In the genomic region with DNA sequence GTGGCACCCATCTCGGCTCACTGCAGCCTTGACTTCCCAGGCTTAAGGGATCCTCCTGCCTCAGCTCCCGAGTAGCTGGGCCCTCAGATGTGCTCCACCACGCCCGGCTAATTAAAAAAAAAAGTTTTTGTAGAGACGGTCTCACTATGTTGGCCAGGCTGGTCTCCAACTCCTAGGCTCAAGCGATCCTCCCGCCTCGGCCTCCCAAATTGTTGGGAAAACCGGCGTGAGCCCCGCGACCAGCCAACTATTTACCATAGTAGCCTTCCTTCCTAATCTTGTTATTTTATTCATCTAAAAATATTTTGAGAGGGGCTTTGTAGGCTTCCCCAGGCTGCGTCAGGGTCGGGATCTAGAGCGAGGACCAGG, we compare ENCODE assay signal across 8 cellular contexts. TPM values are rescaled to one million over a fixed set of nuclear protein-coding genes. Genes with fewer than 3 reads are reported as not detected.
DNase-seq lines count a peak whose midpoint lies in the region; ATAC-seq and TF ChIP-seq lines count a peak whose summit lies in the region.

No MANE protein-coding gene starts in this region.

- no peaks in the 10 kb centered on the region for H3K9me3 ChIP-seq in left ventricle myocardium inferior (replicated peaks)

- intact Hi-C loops in left ventricle myocardium inferior (cut with micrococcal nuclease) (no loop called here), Right ventricle myocardium superior (cut with DNase I) (no loop called here), posterior vena cava (cut with DNase I) (no loop called here)

- H3K27me3 Mint-ChIP-seq in brain: no peaks in the 10 kb centered on the region

- H3K4me2 ChIP-seq in mesendoderm (ENCODE audit: low read length): peak overlapping the region; percentile 84

- no peaks in the 10 kb centered on the region for H3K36me3 Mint-ChIP-seq in brain

- no peak for DNase-seq in left ventricle myocardium inferior
- no peak for DNase-seq in Right ventricle myocardium superior
- no peak for DNase-seq in mesendoderm
- DNase-seq in SKM-1 (lab: John Stamatoyannopoulos, UW; ENCODE audit: unreplicated experiment): no peak
- no peak for DNase-seq in posterior vena cava (ENCODE audit: low spot score)

- peak overlapping the region in 3 of 5 experiments; percentile 58 to 91 (median 70) for H3K27ac Mint-ChIP-seq in brain

- H2BK120ac ChIP-seq in mesendoderm (ENCODE audit: low read depth, low read length): no peak overlapping the region

- ATAC-seq in Right ventricle myocardium superior (ENCODE audit: poor library complexity) (no peak), GM21515 (IDR thresholded peaks at IDR 0.05; ENCODE audit: unreplicated experiment) (no peak)

- no peak overlapping the region for H4K5ac ChIP-seq in mesendoderm (ENCODE audit: low read length)

- H3K4me3 ChIP-seq in left ventricle myocardium inferior: peak overlapping the region; percentile 75
- H3K4me3 ChIP-seq in mesendoderm (ENCODE audit: low read length): no peak overlapping the region
- H3K4me3 ChIP-seq in urinary bladder (ENCODE audit: low read depth, low read length): peak overlapping the region; percentile 82

- H3K18ac ChIP-seq in mesendoderm (ENCODE audit: low read length): peak overlapping the region; percentile 88

- H3K27me3 ChIP-seq in left ventricle myocardium inferior (ENCODE audit: low read depth) (no peaks in the 10 kb centered on the region), mesendoderm (ENCODE audit: insufficient read depth, low read length, poor library complexity) (no peaks in the 10 kb centered on the region)

- H2BK15ac ChIP-seq in mesendoderm (replicated peaks; ENCODE audit: low read depth): no peak overlapping the region

- H3K23ac ChIP-seq in mesendoderm (ENCODE audit: low read length): no peak overlapping the region

- H3K9me3 Mint-ChIP-seq in brain: no peaks in the 10 kb centered on the region

- H3K79me1 ChIP-seq in mesendoderm (ENCODE audit: low read length): peaks cover 2% of the 10 kb centered on the region

- peak overlapping the region; percentile 74 to 81 (median 80) for H3K4me3 Mint-ChIP-seq in brain

- peaks cover 25% of the 10 kb centered on the region for H3K4me1 Mint-ChIP-seq in brain

- peak overlapping the region; percentile 82 for H4K8ac ChIP-seq in mesendoderm (ENCODE audit: low read depth, low read length)

- H3K4me1 ChIP-seq in left ventricle myocardium inferior: peaks cover 18% of the 10 kb centered on the region
- H3K4me1 ChIP-seq in mesendoderm (ENCODE audit: control insufficient read depth, low read depth, low read length): no peaks in the 10 kb centered on the region
- no peaks in the 10 kb centered on the region for H3K4me1 ChIP-seq in urinary bladder (ENCODE audit: insufficient read depth)

- H2AK5ac ChIP-seq in mesendoderm (ENCODE audit: low read length): no peak overlapping the region

- H3K4ac ChIP-seq in mesendoderm (ENCODE audit: low read depth, low read length): peak overlapping the region; percentile 71

- H3K9ac ChIP-seq in mesendoderm (ENCODE audit: low read length): peak overlapping the region; percentile 94

- H3K36me3 ChIP-seq in left ventricle myocardium inferior: no peaks in the 10 kb centered on the region
- H3K36me3 ChIP-seq in mesendoderm (ENCODE audit: control insufficient read depth, insufficient read depth, low read length): no peaks in the 10 kb centered on the region
- H3K36me3 ChIP-seq in urinary bladder (ENCODE audit: insufficient read depth): no peaks in the 10 kb centered on the region

- WGBS in mesendoderm (ENCODE audit: extremely low coverage, insufficient coverage, low lambda C conversion rate): no CpG with 5 or more reads among the region's 15 CpGs
- 59% methylated on average over 15 of the region's 15 CpGs for WGBS in urinary bladder

- H3K79me2 ChIP-seq in mesendoderm (ENCODE audit: control insufficient read depth, insufficient read depth, low read length): no peaks in the 10 kb centered on the region

- H3K27ac ChIP-seq in left ventricle myocardium inferior (replicated peaks): peak overlapping the region; percentile 93
- H3K27ac ChIP-seq in mesendoderm (ENCODE audit: low read depth, low read length): no peak overlapping the region
- H3K27ac ChIP-seq in urinary bladder (ENCODE audit: low read depth): peak overlapping the region; percentile 98

- H3K56ac ChIP-seq in mesendoderm (ENCODE audit: low read length): peak overlapping the region; percentile 97

- TF ChIP-seq CTCF in left ventricle myocardium inferior (IDR thresholded peaks at IDR 0.05; ENCODE audit: borderline replicate concordance) (no peak), brain (conservative IDR thresholded peaks at IDR 0.05) (no peak)

- H2BK5ac ChIP-seq in mesendoderm (ENCODE audit: low read length): no peak overlapping the region

RNA-seq across cellular contexts. Expression of gene YY1, which starts 25.4 kb away (rescaled TPM):
- total RNA-seq in left ventricle myocardium inferior: 44.7 TPM
- total RNA-seq in Right ventricle myocardium superior: 48.1 TPM
- 43.9 TPM for polyA plus RNA-seq in brain (ENCODE audit: insufficient read depth, low read depth, low replicate concordance)
- polyA plus RNA-seq in mesendoderm (2013, experiment 1 of 2): 150 TPM
- polyA plus RNA-seq in mesendoderm (2013, experiment 2 of 2): 152 TPM
- 65.5 TPM for total RNA-seq in urinary bladder
- 33.5 TPM for polyA plus RNA-seq in urinary bladder
- 10 to 100 TPM; 41.4 to 46.2 TPM for total RNA-seq in posterior vena cava

RNA-seq across cellular contexts. Expression of gene DEGS2, which starts 54.1 kb away (rescaled TPM):
- total RNA-seq in left ventricle myocardium inferior: not detected
- not detected for total RNA-seq in Right ventricle myocardium superior
- polyA plus RNA-seq in brain (ENCODE audit: insufficient read depth, low read depth, low replicate concordance): 3.1 TPM
- polyA plus RNA-seq in mesendoderm (2013, experiment 1 of 2): 0.03 TPM
- polyA plus RNA-seq in mesendoderm (2013, experiment 2 of 2): 0.03 TPM
- total RNA-seq in urinary bladder: 6.5 TPM
- polyA plus RNA-seq in urinary bladder: 6.2 TPM
- 1 to 10 TPM in 1 of 2 donors, under 1 TPM in 1; 0.10 to 1.2 TPM for total RNA-seq in posterior vena cava
